1 cellular context compared by ENCODE assay signal in genomic region chrX:154413142-154413541, GRCh38.
TF ChIP-seq lines count a peak whose summit lies in the region.

No MANE protein-coding gene starts in this region.

TF ChIP-seq in IMR-90, 13 proteins besides CTCF, POLR2A, EP300 and RAD21:
- no peak for TF ChIP-seq MAZ (IDR thresholded peaks at IDR 0.05; ENCODE audit: borderline replicate concordance, low read depth, low read length)
- TF ChIP-seq, protein P1, sequence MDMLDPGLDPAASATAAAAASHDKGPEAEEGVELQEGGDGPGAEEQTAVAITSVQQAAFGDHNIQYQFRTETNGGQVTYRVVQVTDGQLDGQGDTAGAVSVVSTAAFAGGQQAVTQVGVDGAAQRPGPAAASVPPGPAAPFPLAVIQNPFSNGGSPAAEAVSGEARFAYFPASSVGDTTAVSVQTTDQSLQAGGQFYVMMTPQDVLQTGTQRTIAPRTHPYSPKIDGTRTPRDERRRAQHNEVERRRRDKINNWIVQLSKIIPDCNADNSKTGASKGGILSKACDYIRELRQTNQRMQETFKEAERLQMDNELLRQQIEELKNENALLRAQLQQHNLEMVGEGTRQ (IDR thresholded peaks at IDR 0.05; ENCODE audit: low read depth, low read length) = no peak
- TF ChIP-seq RFX5 (IDR thresholded peaks at IDR 0.05; ENCODE audit: low read depth, low read length) = no peak
- no peak for TF ChIP-seq CHD1 (IDR thresholded peaks at IDR 0.05; ENCODE audit: low read depth, low read length)
- TF ChIP-seq SMC3 (IDR thresholded peaks at IDR 0.05; ENCODE audit: low read depth, low read length) = no peak
- no peak for TF ChIP-seq NFE2L2 (IDR thresholded peaks at IDR 0.05; ENCODE audit: low read depth, low read length)
- TF ChIP-seq FOS (IDR thresholded peaks at IDR 0.05; ENCODE audit: low read depth, low read length) = no peak
- no peak for TF ChIP-seq BHLHE40 (IDR thresholded peaks at IDR 0.05; ENCODE audit: low read depth, low read length)
- no peak for TF ChIP-seq CEBPB (IDR thresholded peaks at IDR 0.05; ENCODE audit: low read depth, low read length)
- TF ChIP-seq MAFK (IDR thresholded peaks at IDR 0.05; ENCODE audit: low read depth, low read length) = no peak
- no peak for TF ChIP-seq ELK1 (IDR thresholded peaks at IDR 0.05; ENCODE audit: borderline replicate concordance, low read depth, low read length)
- no peak for TF ChIP-seq RCOR1 (IDR thresholded peaks at IDR 0.05; ENCODE audit: insufficient replicate concordance, low read length)
- TF ChIP-seq MXI1 (IDR thresholded peaks at IDR 0.05; ENCODE audit: borderline replicate concordance, low read depth, low read length) = no peak
